In genomic region chr6:28161410-28162079, GRCh38 we compare ENCODE assay signal across 1 cellular context.
TF ChIP-seq lines count a peak whose summit lies in the region.

No MANE protein-coding gene starts in this region.

TF ChIP-seq in HepG2, 621 proteins besides CTCF, POLR2A, EP300 and RAD21 (continued from another document and continues in another):
- TF ChIP-seq CEBPG (CRISPR knock-in tag; IDR thresholded peaks at IDR 0.05) (peak; percentile 66), AGO1 (IDR thresholded peaks at IDR 0.05; ENCODE audit: low read depth, low read length, poor library complexity, severe bottlenecking) (peak; percentile 59), ZNF430 (CRISPR knock-in tag; IDR thresholded peaks at IDR 0.05) (peak; percentile 55; the same call in 1 of the 2 replicates), TCF7L2 (IDR thresholded peaks at IDR 0.05; ENCODE audit: low read depth, low read length) (no peak), NRL (CRISPR knock-in tag; IDR thresholded peaks at IDR 0.05; ENCODE audit: borderline replicate concordance) (peak; percentile 60; the same call in 1 of the 2 replicates), ETS1 (CRISPR knock-in tag; IDR thresholded peaks at IDR 0.05) (no peak), ZNF766 (CRISPR knock-in tag; IDR thresholded peaks at IDR 0.05; ENCODE audit: borderline replicate concordance) (peak; percentile 40; the same call in 1 of the 2 replicates), ZFP1 (CRISPR knock-in tag; IDR thresholded peaks at IDR 0.05) (no peak), ARID4A (CRISPR knock-in tag; IDR thresholded peaks at IDR 0.05; ENCODE audit: borderline replicate concordance) (peak; percentile 66), ZNF557 (CRISPR knock-in tag; IDR thresholded peaks at IDR 0.05) (no peak), ATF7-NPFF (CRISPR knock-in tag; IDR thresholded peaks at IDR 0.05; ENCODE audit: low read depth) (peak; percentile 60; the same call in 1 of the 2 replicates), MAZ (IDR thresholded peaks at IDR 0.05; ENCODE audit: borderline replicate concordance, low read depth, low read length) (no peak), MAZ (CRISPR knock-in tag; IDR thresholded peaks at IDR 0.05; ENCODE audit: low read depth) (peak; percentile 52; the same call in 1 of the 2 replicates), CENPX (CRISPR knock-in tag; IDR thresholded peaks at IDR 0.05) (no peak), ZFX (CRISPR knock-in tag; IDR thresholded peaks at IDR 0.05; ENCODE audit: low read depth) (peak; percentile 85), ZNF710 (CRISPR knock-in tag; IDR thresholded peaks at IDR 0.05; ENCODE audit: borderline replicate concordance) (0 out of 2 replicates have a peak, but pooled peaks have one; percentile 53), ZNF570 (CRISPR knock-in tag; IDR thresholded peaks at IDR 0.05; ENCODE audit: borderline replicate concordance) (no peak), ZNF468 (CRISPR knock-in tag; IDR thresholded peaks at IDR 0.05) (no peak), MXD4 (CRISPR knock-in tag; IDR thresholded peaks at IDR 0.05) (peak; percentile 80), ZKSCAN5 (CRISPR knock-in tag; IDR thresholded peaks at IDR 0.05) (no peak), SOX5 (CRISPR knock-in tag; IDR thresholded peaks at IDR 0.05; ENCODE audit: borderline replicate concordance) (peak; percentile 20; the same call in 1 of the 2 replicates), TEAD3 (CRISPR knock-in tag; optimal IDR thresholded peaks at IDR 0.05; ENCODE audit: borderline replicate concordance) (peak; percentile 96), U2AF1 (optimal IDR thresholded peaks at IDR 0.05; ENCODE audit: low read depth, low read length) (peak; percentile 42), ZNF501 (CRISPR knock-in tag; IDR thresholded peaks at IDR 0.05) (peak; percentile 58), FOXA3 (CRISPR knock-in tag; IDR thresholded peaks at IDR 0.05) (no peak; the same call in 1 of the 2 replicates), ETV5 (CRISPR knock-in tag; IDR thresholded peaks at IDR 0.05; ENCODE audit: borderline replicate concordance) (peak; percentile 66), LRRFIP1 (CRISPR knock-in tag; conservative IDR thresholded peaks at IDR 0.05) (no peak), ARNT2 (CRISPR knock-in tag; IDR thresholded peaks at IDR 0.05; ENCODE audit: low read depth) (peak; percentile 62; the same call in 1 of the 2 replicates), ZNF530 (CRISPR knock-in tag; IDR thresholded peaks at IDR 0.05; ENCODE audit: low read depth) (no peak), UBTF (CRISPR knock-in tag; IDR thresholded peaks at IDR 0.05) (no peak), ZNF598 (CRISPR knock-in tag; IDR thresholded peaks at IDR 0.05; ENCODE audit: borderline replicate concordance) (0 out of 2 replicates have a peak, but pooled peaks have one; percentile 54), ZNF331 (CRISPR knock-in tag; IDR thresholded peaks at IDR 0.05) (peak; percentile 75; the same call in 1 of the 2 replicates), ESRRA (CRISPR knock-in tag; IDR thresholded peaks at IDR 0.05; ENCODE audit: low read depth) (peak; percentile 47; the same call in 1 of the 2 replicates), CREB1 (IDR thresholded peaks at IDR 0.05) (no peak), CREB1 (CRISPR knock-in tag; IDR thresholded peaks at IDR 0.05) (no peak), TMF1 (CRISPR knock-in tag; IDR thresholded peaks at IDR 0.05; ENCODE audit: low read depth) (0 out of 2 replicates have a peak, but pooled peaks have one; percentile 52), TGIF2 (CRISPR knock-in tag; IDR thresholded peaks at IDR 0.05) (0 out of 2 replicates have a peak, but pooled peaks have one; percentile 18)
- TF ChIP-seq, protein P1, sequence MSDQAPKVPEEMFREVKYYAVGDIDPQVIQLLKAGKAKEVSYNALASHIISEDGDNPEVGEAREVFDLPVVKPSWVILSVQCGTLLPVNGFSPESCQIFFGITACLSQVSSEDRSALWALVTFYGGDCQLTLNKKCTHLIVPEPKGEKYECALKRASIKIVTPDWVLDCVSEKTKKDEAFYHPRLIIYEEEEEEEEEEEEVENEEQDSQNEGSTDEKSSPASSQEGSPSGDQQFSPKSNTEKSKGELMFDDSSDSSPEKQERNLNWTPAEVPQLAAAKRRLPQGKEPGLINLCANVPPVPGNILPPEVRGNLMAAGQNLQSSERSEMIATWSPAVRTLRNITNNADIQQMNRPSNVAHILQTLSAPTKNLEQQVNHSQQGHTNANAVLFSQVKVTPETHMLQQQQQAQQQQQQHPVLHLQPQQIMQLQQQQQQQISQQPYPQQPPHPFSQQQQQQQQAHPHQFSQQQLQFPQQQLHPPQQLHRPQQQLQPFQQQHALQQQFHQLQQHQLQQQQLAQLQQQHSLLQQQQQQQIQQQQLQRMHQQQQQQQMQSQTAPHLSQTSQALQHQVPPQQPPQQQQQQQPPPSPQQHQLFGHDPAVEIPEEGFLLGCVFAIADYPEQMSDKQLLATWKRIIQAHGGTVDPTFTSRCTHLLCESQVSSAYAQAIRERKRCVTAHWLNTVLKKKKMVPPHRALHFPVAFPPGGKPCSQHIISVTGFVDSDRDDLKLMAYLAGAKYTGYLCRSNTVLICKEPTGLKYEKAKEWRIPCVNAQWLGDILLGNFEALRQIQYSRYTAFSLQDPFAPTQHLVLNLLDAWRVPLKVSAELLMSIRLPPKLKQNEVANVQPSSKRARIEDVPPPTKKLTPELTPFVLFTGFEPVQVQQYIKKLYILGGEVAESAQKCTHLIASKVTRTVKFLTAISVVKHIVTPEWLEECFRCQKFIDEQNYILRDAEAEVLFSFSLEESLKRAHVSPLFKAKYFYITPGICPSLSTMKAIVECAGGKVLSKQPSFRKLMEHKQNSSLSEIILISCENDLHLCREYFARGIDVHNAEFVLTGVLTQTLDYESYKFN (CRISPR knock-in tag; conservative IDR thresholded peaks at IDR 0.05), result 0 out of 2 replicates have a peak, but pooled peaks have one; percentile 19
- TF ChIP-seq, protein P2, sequence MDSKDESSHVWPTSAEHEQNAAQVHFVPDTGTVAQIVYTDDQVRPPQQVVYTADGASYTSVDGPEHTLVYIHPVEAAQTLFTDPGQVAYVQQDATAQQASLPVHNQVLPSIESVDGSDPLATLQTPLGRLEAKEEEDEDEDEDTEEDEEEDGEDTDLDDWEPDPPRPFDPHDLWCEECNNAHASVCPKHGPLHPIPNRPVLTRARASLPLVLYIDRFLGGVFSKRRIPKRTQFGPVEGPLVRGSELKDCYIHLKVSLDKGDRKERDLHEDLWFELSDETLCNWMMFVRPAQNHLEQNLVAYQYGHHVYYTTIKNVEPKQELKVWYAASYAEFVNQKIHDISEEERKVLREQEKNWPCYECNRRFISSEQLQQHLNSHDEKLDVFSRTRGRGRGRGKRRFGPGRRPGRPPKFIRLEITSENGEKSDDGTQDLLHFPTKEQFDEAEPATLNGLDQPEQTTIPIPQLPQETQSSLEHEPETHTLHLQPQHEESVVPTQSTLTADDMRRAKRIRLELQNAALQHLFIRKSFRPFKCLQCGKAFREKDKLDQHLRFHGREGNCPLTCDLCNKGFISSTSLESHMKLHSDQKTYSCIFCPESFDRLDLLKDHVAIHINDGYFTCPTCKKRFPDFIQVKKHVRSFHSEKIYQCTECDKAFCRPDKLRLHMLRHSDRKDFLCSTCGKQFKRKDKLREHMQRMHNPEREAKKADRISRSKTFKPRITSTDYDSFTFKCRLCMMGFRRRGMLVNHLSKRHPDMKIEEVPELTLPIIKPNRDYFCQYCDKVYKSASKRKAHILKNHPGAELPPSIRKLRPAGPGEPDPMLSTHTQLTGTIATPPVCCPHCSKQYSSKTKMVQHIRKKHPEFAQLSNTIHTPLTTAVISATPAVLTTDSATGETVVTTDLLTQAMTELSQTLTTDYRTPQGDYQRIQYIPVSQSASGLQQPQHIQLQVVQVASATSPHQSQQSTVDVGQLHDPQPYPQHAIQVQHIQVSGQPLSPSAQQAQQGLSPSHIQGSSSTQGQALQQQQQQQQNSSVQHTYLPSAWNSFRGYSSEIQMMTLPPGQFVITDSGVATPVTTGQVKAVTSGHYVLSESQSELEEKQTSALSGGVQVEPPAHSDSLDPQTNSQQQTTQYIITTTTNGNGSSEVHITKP (CRISPR knock-in tag; IDR thresholded peaks at IDR 0.05; ENCODE audit: low read depth), result 0 out of 2 replicates have a peak, but pooled peaks have one; percentile 18
